1 cellular context compared by ENCODE assay signal in the genomic region with DNA sequence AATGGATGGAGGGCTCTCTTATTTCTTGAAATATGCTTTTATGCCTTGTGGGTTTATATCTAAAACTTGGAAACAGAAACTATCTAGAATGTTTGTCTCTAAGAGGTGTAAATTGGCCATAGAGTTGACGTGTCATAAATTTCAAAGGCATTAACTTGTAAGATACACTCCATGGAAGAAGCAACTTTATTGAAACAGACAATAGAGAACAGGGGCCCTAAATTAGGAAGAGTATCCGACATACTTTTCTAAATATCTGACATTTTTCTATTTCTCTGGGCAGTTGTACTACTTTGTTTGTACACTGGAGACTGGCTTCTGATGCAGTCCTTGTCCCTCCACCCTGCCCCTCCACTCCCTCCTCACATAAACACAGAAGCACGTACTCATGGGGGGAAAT.
A peak's percentile ranks its signal among the peaks of the same experiment; 100 is the strongest.
TF ChIP-seq lines count a peak whose summit lies in the region.

No MANE protein-coding gene starts in this region.

TF ChIP-seq in GM12878, 131 proteins besides CTCF, POLR2A, EP300 and RAD21:
- TF ChIP-seq, protein P1, sequence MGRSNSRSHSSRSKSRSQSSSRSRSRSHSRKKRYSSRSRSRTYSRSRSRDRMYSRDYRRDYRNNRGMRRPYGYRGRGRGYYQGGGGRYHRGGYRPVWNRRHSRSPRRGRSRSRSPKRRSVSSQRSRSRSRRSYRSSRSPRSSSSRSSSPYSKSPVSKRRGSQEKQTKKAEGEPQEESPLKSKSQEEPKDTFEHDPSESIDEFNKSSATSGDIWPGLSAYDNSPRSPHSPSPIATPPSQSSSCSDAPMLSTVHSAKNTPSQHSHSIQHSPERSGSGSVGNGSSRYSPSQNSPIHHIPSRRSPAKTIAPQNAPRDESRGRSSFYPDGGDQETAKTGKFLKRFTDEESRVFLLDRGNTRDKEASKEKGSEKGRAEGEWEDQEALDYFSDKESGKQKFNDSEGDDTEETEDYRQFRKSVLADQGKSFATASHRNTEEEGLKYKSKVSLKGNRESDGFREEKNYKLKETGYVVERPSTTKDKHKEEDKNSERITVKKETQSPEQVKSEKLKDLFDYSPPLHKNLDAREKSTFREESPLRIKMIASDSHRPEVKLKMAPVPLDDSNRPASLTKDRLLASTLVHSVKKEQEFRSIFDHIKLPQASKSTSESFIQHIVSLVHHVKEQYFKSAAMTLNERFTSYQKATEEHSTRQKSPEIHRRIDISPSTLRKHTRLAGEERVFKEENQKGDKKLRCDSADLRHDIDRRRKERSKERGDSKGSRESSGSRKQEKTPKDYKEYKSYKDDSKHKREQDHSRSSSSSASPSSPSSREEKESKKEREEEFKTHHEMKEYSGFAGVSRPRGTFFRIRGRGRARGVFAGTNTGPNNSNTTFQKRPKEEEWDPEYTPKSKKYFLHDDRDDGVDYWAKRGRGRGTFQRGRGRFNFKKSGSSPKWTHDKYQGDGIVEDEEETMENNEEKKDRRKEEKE (IDR thresholded peaks at IDR 0.05), result no peak
- TF ChIP-seq, protein P2, sequence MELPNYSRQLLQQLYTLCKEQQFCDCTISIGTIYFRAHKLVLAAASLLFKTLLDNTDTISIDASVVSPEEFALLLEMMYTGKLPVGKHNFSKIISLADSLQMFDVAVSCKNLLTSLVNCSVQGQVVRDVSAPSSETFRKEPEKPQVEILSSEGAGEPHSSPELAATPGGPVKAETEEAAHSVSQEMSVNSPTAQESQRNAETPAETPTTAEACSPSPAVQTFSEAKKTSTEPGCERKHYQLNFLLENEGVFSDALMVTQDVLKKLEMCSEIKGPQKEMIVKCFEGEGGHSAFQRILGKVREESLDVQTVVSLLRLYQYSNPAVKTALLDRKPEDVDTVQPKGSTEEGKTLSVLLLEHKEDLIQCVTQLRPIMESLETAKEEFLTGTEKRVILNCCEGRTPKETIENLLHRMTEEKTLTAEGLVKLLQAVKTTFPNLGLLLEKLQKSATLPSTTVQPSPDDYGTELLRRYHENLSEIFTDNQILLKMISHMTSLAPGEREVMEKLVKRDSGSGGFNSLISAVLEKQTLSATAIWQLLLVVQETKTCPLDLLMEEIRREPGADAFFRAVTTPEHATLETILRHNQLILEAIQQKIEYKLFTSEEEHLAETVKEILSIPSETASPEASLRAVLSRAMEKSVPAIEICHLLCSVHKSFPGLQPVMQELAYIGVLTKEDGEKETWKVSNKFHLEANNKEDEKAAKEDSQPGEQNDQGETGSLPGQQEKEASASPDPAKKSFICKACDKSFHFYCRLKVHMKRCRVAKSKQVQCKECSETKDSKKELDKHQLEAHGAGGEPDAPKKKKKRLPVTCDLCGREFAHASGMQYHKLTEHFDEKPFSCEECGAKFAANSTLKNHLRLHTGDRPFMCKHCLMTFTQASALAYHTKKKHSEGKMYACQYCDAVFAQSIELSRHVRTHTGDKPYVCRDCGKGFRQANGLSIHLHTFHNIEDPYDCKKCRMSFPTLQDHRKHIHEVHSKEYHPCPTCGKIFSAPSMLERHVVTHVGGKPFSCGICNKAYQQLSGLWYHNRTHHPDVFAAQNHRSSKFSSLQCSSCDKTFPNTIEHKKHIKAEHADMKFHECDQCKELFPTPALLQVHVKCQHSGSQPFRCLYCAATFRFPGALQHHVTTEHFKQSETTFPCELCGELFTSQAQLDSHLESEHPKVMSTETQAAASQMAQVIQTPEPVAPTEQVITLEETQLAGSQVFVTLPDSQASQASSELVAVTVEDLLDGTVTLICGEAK (IDR thresholded peaks at IDR 0.05; ENCODE audit: borderline replicate concordance), result peak; percentile 73; the same call in 1 of the 2 replicates
- TF ChIP-seq, protein P3, sequence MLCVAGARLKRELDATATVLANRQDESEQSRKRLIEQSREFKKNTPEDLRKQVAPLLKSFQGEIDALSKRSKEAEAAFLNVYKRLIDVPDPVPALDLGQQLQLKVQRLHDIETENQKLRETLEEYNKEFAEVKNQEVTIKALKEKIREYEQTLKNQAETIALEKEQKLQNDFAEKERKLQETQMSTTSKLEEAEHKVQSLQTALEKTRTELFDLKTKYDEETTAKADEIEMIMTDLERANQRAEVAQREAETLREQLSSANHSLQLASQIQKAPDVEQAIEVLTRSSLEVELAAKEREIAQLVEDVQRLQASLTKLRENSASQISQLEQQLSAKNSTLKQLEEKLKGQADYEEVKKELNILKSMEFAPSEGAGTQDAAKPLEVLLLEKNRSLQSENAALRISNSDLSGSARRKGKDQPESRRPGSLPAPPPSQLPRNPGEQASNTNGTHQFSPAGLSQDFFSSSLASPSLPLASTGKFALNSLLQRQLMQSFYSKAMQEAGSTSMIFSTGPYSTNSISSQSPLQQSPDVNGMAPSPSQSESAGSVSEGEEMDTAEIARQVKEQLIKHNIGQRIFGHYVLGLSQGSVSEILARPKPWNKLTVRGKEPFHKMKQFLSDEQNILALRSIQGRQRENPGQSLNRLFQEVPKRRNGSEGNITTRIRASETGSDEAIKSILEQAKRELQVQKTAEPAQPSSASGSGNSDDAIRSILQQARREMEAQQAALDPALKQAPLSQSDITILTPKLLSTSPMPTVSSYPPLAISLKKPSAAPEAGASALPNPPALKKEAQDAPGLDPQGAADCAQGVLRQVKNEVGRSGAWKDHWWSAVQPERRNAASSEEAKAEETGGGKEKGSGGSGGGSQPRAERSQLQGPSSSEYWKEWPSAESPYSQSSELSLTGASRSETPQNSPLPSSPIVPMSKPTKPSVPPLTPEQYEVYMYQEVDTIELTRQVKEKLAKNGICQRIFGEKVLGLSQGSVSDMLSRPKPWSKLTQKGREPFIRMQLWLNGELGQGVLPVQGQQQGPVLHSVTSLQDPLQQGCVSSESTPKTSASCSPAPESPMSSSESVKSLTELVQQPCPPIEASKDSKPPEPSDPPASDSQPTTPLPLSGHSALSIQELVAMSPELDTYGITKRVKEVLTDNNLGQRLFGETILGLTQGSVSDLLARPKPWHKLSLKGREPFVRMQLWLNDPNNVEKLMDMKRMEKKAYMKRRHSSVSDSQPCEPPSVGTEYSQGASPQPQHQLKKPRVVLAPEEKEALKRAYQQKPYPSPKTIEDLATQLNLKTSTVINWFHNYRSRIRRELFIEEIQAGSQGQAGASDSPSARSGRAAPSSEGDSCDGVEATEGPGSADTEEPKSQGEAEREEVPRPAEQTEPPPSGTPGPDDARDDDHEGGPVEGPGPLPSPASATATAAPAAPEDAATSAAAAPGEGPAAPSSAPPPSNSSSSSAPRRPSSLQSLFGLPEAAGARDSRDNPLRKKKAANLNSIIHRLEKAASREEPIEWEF (IDR thresholded peaks at IDR 0.05; ENCODE audit: insufficient replicate concordance, low read depth, low read length), result no peak
- TF ChIP-seq SPI1 (IDR thresholded peaks at IDR 0.05; ENCODE audit: borderline replicate concordance, insufficient read depth, low read depth, low read length) (no peak), STAT3 (IDR thresholded peaks at IDR 0.05; ENCODE audit: low read depth, low read length) (no peak), ATF7 (IDR thresholded peaks at IDR 0.05; ENCODE audit: low read depth) (no peak)
